8 cellular contexts compared by ENCODE assay signal in the genomic region with DNA sequence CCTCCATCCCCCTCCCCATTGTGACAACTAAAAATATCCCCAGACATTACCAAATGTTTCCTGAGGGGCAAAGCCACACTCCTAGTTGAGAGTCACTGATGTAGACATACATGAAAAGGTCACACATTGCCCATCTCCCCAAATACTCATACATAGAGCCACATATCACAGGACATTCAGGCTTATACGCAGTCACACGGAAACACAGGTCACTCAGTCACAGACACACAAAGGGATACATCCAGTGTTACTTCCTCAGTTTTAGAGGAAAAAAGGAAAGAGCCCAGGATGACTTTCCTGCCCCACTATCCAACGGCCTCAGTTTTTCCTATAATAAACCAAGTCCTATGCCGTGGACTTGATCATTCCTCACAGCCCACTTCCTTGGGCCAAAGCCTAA. TPM values are rescaled to one million over a fixed set of nuclear protein-coding genes. Genes with fewer than 3 reads are reported as not detected.
DNase-seq lines count a peak whose midpoint lies in the region; ATAC-seq and TF ChIP-seq lines count a peak whose summit lies in the region.

No MANE protein-coding gene starts in this region.

- H3K27me3 ChIP-seq in BLaER1 (no peaks in the 10 kb centered on the region), KMS-11 (ENCODE audit: insufficient read depth, low read depth) (no peaks in the 10 kb centered on the region)

- no peaks in the 10 kb centered on the region for H3K9me3 Mint-ChIP-seq in chondrocyte (ENCODE audit: low read depth)
- no peaks in the 10 kb centered on the region for H3K9me3 Mint-ChIP-seq in natural killer cell

- H3K9ac ChIP-seq in BLaER1 = peak overlapping the region; percentile 89
- no peak overlapping the region for H3K9ac ChIP-seq in KMS-11

- peak overlapping the region; percentile 88 for H3K4me3 Mint-ChIP-seq in chondrocyte (ENCODE audit: unreplicated experiment)
- H3K4me3 Mint-ChIP-seq in natural killer cell = peak overlapping the region; percentile 2

- peaks cover 80% of the 10 kb centered on the region for H3K4me1 ChIP-seq in BLaER1
- peaks cover 61% of the 10 kb centered on the region for H3K4me1 ChIP-seq in KMS-11 (ENCODE audit: low read depth, poor library complexity, severe bottlenecking)

- H3K4me2 ChIP-seq in BLaER1 = peak overlapping the region; percentile 100
- H3K4me2 ChIP-seq in KMS-11 = peak overlapping the region; percentile 99; the same call in 1 of the 2 replicates

- no peak for ATAC-seq in natural killer cell
- ATAC-seq in HG02759 (IDR thresholded peaks at IDR 0.05; ENCODE audit: unreplicated experiment) = no peak
- ATAC-seq in GM21423 (IDR thresholded peaks at IDR 0.05; ENCODE audit: unreplicated experiment) = no peak
- no peak for ATAC-seq in GM18868 (IDR thresholded peaks at IDR 0.05; ENCODE audit: unreplicated experiment)

- H3K27me3 Mint-ChIP-seq in chondrocyte (ENCODE audit: low read depth) (no peaks in the 10 kb centered on the region), natural killer cell (ENCODE audit: low read depth in 2 of 2) (no peaks in the 10 kb centered on the region)

- peaks cover 45% of the 10 kb centered on the region for H3K79me2 ChIP-seq in KMS-11 (ENCODE audit: insufficient read depth, low read depth)

- no peak for TF ChIP-seq CTCF in KMS-11 (conservative IDR thresholded peaks at IDR 0.05; ENCODE audit: low read depth, low read length)
- no peak for TF ChIP-seq CTCF in chondrocyte (IDR thresholded peaks at IDR 0.05)
- TF ChIP-seq CTCF in natural killer cell (IDR thresholded peaks at IDR 0.05) = no peak

- H3K36me3 Mint-ChIP-seq in chondrocyte (ENCODE audit: low read depth) = peaks cover 4% of the 10 kb centered on the region
- no peaks in the 10 kb centered on the region for H3K36me3 Mint-ChIP-seq in natural killer cell

- no peaks in the 10 kb centered on the region for H3K9me3 ChIP-seq in BLaER1

- DNase-seq in chondrocyte (ENCODE audit: low spot score) (no peak), natural killer cell (no peak), NK-92 (lab: John Stamatoyannopoulos, UW; ENCODE audit: unreplicated experiment) (no peak)

- H3K27ac Mint-ChIP-seq in chondrocyte (ENCODE audit: unreplicated experiment) (peak overlapping the region; percentile 94), natural killer cell (peak overlapping the region; percentile 91 to 92)

- H3K4me3 ChIP-seq in BLaER1 (peak overlapping the region; percentile 80), KMS-11 (IDR thresholded peaks at IDR 0.05; ENCODE audit: insufficient read depth, low read depth, low read length) (no peak overlapping the region)

- H3K36me3 ChIP-seq in BLaER1 (peaks cover 19% of the 10 kb centered on the region), KMS-11 (ENCODE audit: insufficient read depth) (no peaks in the 10 kb centered on the region)

- intact Hi-C loops in natural killer cell (cut with micrococcal nuclease) = loop anchor here (10.0 kb wide), 1 partner anchor 263 kb away; a partner anchor contains a TSS

- H2AFZ ChIP-seq in KMS-11 (ENCODE audit: low read depth) = no peak overlapping the region

- peaks cover 73% of the 10 kb centered on the region for H3K4me1 Mint-ChIP-seq in chondrocyte (ENCODE audit: low read depth)
- peaks cover 50 to 73% of the 10 kb centered on the region in 2 donors for H3K4me1 Mint-ChIP-seq in natural killer cell

- peaks cover 17% of the 10 kb centered on the region for H4K20me1 ChIP-seq in BLaER1
- H4K20me1 ChIP-seq in KMS-11 (ENCODE audit: insufficient read depth) = 0 out of 2 replicates have a peak, but pooled peaks cover 6% of the 10 kb centered on the region

- H3K27ac ChIP-seq in BLaER1 (peak overlapping the region; percentile 78), KMS-11 (no peak overlapping the region)

RNA-seq across cellular contexts. Expression of a gene that starts 1.9 kb away (rescaled TPM):
- total RNA-seq in chondrocyte (83.5 to 87.8 TPM (median 85.6 TPM) in 3 replicates), natural killer cell (10 to 100 TPM; 20.7 to 21.5 (median 21.2) TPM)

RNA-seq across cellular contexts. Expression of a gene that starts 3.0 kb away (rescaled TPM):
- 24.2 to 32.5 TPM (median 30.9 TPM) in 3 replicates for total RNA-seq in chondrocyte
- 100 to 1,000 TPM; 144 to 166 (median 154) TPM for total RNA-seq in natural killer cell

RNA-seq across cellular contexts. Expression of a gene that starts 6.3 kb away (rescaled TPM):
- 3.7 to 6.6 TPM (median 4.4 TPM) in 3 replicates for total RNA-seq in chondrocyte
- total RNA-seq in natural killer cell = 10 to 100 TPM; 10.8 to 16.8 (median 10.9) TPM

RNA-seq across cellular contexts. Expression of a gene that starts 14.9 kb away (rescaled TPM):
- total RNA-seq in chondrocyte = 32.1 to 36.7 TPM (median 36.2 TPM) in 3 replicates
- total RNA-seq in natural killer cell = 100 to 1,000 TPM; 244 to 322 (median 291) TPM

RNA-seq across cellular contexts. Expression of a gene that starts 16.1 kb away (rescaled TPM):
- 128 to 158 TPM (median 130 TPM) in 3 replicates for total RNA-seq in chondrocyte
- 100 to 1,000 TPM in 2 of 3 donors, 10 to 100 TPM in 1; 96.9 to 107 (median 101) TPM for total RNA-seq in natural killer cell
